ENCODE assay signal across 1 cellular context in genomic region chr2:231800493-231801091, GRCh38.
TF ChIP-seq lines count a peak whose summit lies in the region.

No MANE protein-coding gene starts in this region.

TF ChIP-seq in IMR-90, 13 proteins besides CTCF, POLR2A, EP300 and RAD21 (continued from another document):
- TF ChIP-seq CHD1 (IDR thresholded peaks at IDR 0.05; ENCODE audit: low read depth, low read length), result no peak
- TF ChIP-seq FOS (IDR thresholded peaks at IDR 0.05; ENCODE audit: low read depth, low read length), result no peak
- no peak for TF ChIP-seq RCOR1 (IDR thresholded peaks at IDR 0.05; ENCODE audit: insufficient replicate concordance, low read length)
- TF ChIP-seq SMC3 (IDR thresholded peaks at IDR 0.05; ENCODE audit: low read depth, low read length), result no peak
- TF ChIP-seq MAFK (IDR thresholded peaks at IDR 0.05; ENCODE audit: low read depth, low read length), result no peak
- TF ChIP-seq ELK1 (IDR thresholded peaks at IDR 0.05; ENCODE audit: borderline replicate concordance, low read depth, low read length), result no peak
- no peak for TF ChIP-seq RFX5 (IDR thresholded peaks at IDR 0.05; ENCODE audit: low read depth, low read length)
